In the genomic region with DNA sequence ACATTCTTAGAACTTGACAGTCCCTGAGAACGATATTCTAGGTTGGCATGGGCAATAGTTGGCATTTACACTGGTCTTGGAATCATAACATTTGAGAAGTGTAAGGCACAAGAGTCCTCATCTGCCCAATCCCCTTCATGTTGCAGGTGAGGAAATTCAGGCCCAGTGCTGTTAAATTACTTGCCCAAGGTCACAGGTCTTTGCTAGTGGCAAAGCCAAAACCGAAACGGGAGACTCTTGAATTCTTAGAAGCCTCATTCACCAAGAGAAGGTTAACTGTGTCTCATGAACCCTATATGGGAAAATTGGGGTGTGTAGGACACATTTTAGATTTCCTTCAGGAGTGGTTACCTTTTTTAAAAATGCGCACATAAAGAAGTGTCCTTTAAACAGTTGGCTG, we compare ENCODE assay signal across 20 cellular contexts. TPM values are rescaled to one million over a fixed set of nuclear protein-coding genes. Genes with fewer than 3 reads are reported as not detected.
A peak's percentile ranks its signal among the peaks of the same experiment; 100 is the strongest.
DNase-seq lines count a peak whose midpoint lies in the region; ATAC-seq and TF ChIP-seq lines count a peak whose summit lies in the region.
"Had no signal": no experiment of that assay in that cellular context is flagged by ENCODE, and none has a peak within 500 bp of the region (broad histone marks: within the 10 kb centered on the region; RNA-seq: fewer than 3 reads in every experiment).

No MANE protein-coding gene starts in this region.

- H3K9me3 ChIP-seq in psoas muscle: no peaks in the 10 kb centered on the region
- no peaks in the 10 kb centered on the region for H3K9me3 ChIP-seq in gastroesophageal sphincter
- H3K9me3 ChIP-seq: esophagus muscularis mucosa had no signal

- H2AFZ ChIP-seq in KMS-11 (ENCODE audit: low read depth): no peak overlapping the region
- H2AFZ ChIP-seq: GM23338 had no signal

- H3K4me3 ChIP-seq in KMS-11 (IDR thresholded peaks at IDR 0.05; ENCODE audit: insufficient read depth, low read depth, low read length) (no peak overlapping the region), psoas muscle (no peak overlapping the region), gastroesophageal sphincter (no peak overlapping the region)
- H3K4me3 ChIP-seq: esophagus muscularis mucosa, GM23338 had no signal

- intact Hi-C loops in activated T-helper 2 cell treated with anti-CD3 and anti-CD28 coated beads, Interferon-gamma antibody, Interleukin-2, Interleukin-4, amounts not matched to agents 10 μg/mL and 5 μg/mL and 100 μg/mL, durations not matched to agents 14 hours and 24 hours and 36 hours (cut with micrococcal nuclease): no loop called here
- intact Hi-C loops in psoas muscle (cut with DNase I): no loop called here

- H3K27me3 ChIP-seq in KMS-11 (ENCODE audit: insufficient read depth, low read depth) (no peaks in the 10 kb centered on the region), psoas muscle (ENCODE audit: insufficient read depth in 3 of 3, low read length in 2 of 3) (no peaks in the 10 kb centered on the region), gastroesophageal sphincter (no peaks in the 10 kb centered on the region)
- H3K27me3 ChIP-seq: esophagus muscularis mucosa had no signal

- peak overlapping the region; percentile 3; the same call in 1 of the 2 replicates for H3K9ac ChIP-seq in KMS-11

- H3K4me1 ChIP-seq in KMS-11 (ENCODE audit: low read depth, poor library complexity, severe bottlenecking) (peaks cover 90% of the 10 kb centered on the region), psoas muscle (peaks cover 25% of the 10 kb centered on the region), gastroesophageal sphincter (peaks cover 0 to 11% (median 3%) of the 10 kb centered on the region in 3 donors)

- TF ChIP-seq POLR2A in gastroesophageal sphincter (IDR thresholded peaks at IDR 0.05): no peak

- peak overlapping the region; percentile 79 for H3K4me3 Mint-ChIP-seq in T-helper 2 cell treated with Interferon-gamma antibody and Interleukin-4, amounts not matched to agents 5 μg/mL and 100 μg/mL, for 36 hours
- H3K4me3 Mint-ChIP-seq in activated T-helper 2 cell treated with anti-CD3 and anti-CD28 coated beads, Interferon-gamma antibody, Interleukin-2, Interleukin-4, amounts not matched to agents 10 μg/mL and 5 μg/mL and 100 μg/mL, durations not matched to agents 14 hours and 24 hours and 36 hours (ENCODE audit: low read depth): peak overlapping the region; percentile 15
- H3K4me3 Mint-ChIP-seq: brain, GM23338, type B pancreatic cell had no signal

- peaks cover 72% of the 10 kb centered on the region for H3K4me1 Mint-ChIP-seq in T-helper 2 cell treated with Interferon-gamma antibody and Interleukin-4, amounts not matched to agents 5 μg/mL and 100 μg/mL, for 36 hours (ENCODE audit: low read depth)
- peaks cover 66% of the 10 kb centered on the region for H3K4me1 Mint-ChIP-seq in activated T-helper 2 cell treated with anti-CD3 and anti-CD28 coated beads, Interferon-gamma antibody, Interleukin-2, Interleukin-4, amounts not matched to agents 10 μg/mL and 5 μg/mL and 100 μg/mL, durations not matched to agents 14 hours and 24 hours and 36 hours (ENCODE audit: low read depth)

- TF ChIP-seq CTCF in KMS-11 (conservative IDR thresholded peaks at IDR 0.05; ENCODE audit: low read depth, low read length) (no peak), psoas muscle (IDR thresholded peaks at IDR 0.05) (no peak), gastroesophageal sphincter (IDR thresholded peaks at IDR 0.05) (no peak)

- H3K36me3 ChIP-seq in KMS-11 (ENCODE audit: insufficient read depth) (no peaks in the 10 kb centered on the region), psoas muscle (ENCODE audit: insufficient read depth in 1 of 2, low read depth in 1 of 2) (peaks cover 0 to 8% of the 10 kb centered on the region in 2 donors), gastroesophageal sphincter (no peaks in the 10 kb centered on the region)
- H3K36me3 ChIP-seq: esophagus muscularis mucosa had no signal

- no peaks in the 10 kb centered on the region for H3K9me3 Mint-ChIP-seq in T-helper 2 cell treated with Interferon-gamma antibody and Interleukin-4, amounts not matched to agents 5 μg/mL and 100 μg/mL, for 36 hours
- H3K9me3 Mint-ChIP-seq in activated T-helper 2 cell treated with anti-CD3 and anti-CD28 coated beads, Interferon-gamma antibody, Interleukin-2, Interleukin-4, amounts not matched to agents 10 μg/mL and 5 μg/mL and 100 μg/mL, durations not matched to agents 14 hours and 24 hours and 36 hours: no peaks in the 10 kb centered on the region
- H3K9me3 Mint-ChIP-seq: brain, GM23338, type B pancreatic cell had no signal

- peaks cover 50% of the 10 kb centered on the region for H3K36me3 Mint-ChIP-seq in T-helper 2 cell treated with Interferon-gamma antibody and Interleukin-4, amounts not matched to agents 5 μg/mL and 100 μg/mL, for 36 hours (ENCODE audit: low read depth)
- peaks cover 69% of the 10 kb centered on the region for H3K36me3 Mint-ChIP-seq in activated T-helper 2 cell treated with anti-CD3 and anti-CD28 coated beads, Interferon-gamma antibody, Interleukin-2, Interleukin-4, amounts not matched to agents 10 μg/mL and 5 μg/mL and 100 μg/mL, durations not matched to agents 14 hours and 24 hours and 36 hours (ENCODE audit: low read depth)

- WGBS in psoas muscle, 3 donors: 56 to 79% (median 60%) methylated on average over 4 of the region's 4 CpGs
- WGBS in gastroesophageal sphincter (ENCODE audit: low coverage in 1 of 2), 2 donors: 89 to 94% methylated on average over 2 to 4 of the region's 4 CpGs

- peak overlapping the region; percentile 50 for H3K27ac ChIP-seq in KMS-11
- peak overlapping the region; percentile 62 for H3K27ac ChIP-seq in psoas muscle
- no peak overlapping the region for H3K27ac ChIP-seq in gastroesophageal sphincter
- H3K27ac ChIP-seq: 22Rv1, C4-2B, esophagus muscularis mucosa had no signal

- no peak for TF ChIP-seq EP300 in gastroesophageal sphincter (IDR thresholded peaks at IDR 0.05)

- ATAC-seq in psoas muscle: no peak
- no peak for ATAC-seq in GM18502 (IDR thresholded peaks at IDR 0.05; ENCODE audit: poor library complexity, unreplicated experiment)
- ATAC-seq in gastroesophageal sphincter: no peak
- ATAC-seq: GM23338 had no signal

- peaks cover 37% of the 10 kb centered on the region for H4K20me1 ChIP-seq in KMS-11 (ENCODE audit: insufficient read depth)

- peak overlapping the region; percentile 29 for H3K27ac Mint-ChIP-seq in T-helper 2 cell treated with Interferon-gamma antibody and Interleukin-4, amounts not matched to agents 5 μg/mL and 100 μg/mL, for 36 hours
- peak overlapping the region; percentile 92 for H3K27ac Mint-ChIP-seq in activated T-helper 2 cell treated with anti-CD3 and anti-CD28 coated beads, Interferon-gamma antibody, Interleukin-2, Interleukin-4, amounts not matched to agents 10 μg/mL and 5 μg/mL and 100 μg/mL, durations not matched to agents 14 hours and 24 hours and 36 hours
- H3K27ac Mint-ChIP-seq: brain, GM23338, type B pancreatic cell had no signal

- no peak for DNase-seq in T-helper 2 cell treated with Interferon-gamma antibody and Interleukin-4, amounts not matched to agents 5 μg/mL and 100 μg/mL, for 36 hours (ENCODE audit: low spot score)
- no peak for DNase-seq in T-helper 2 cell
- DNase-seq in activated T-helper 2 cell treated with anti-CD3 and anti-CD28 coated beads, Interferon-gamma antibody, Interleukin-2, Interleukin-4, amounts not matched to agents 10 μg/mL and 5 μg/mL and 100 μg/mL, durations not matched to agents 14 hours and 24 hours and 36 hours (ENCODE audit: low spot score): no peak
- no peak for DNase-seq in psoas muscle
- DNase-seq in stimulated activated CD4-positive, alpha-beta T cell treated with anti-CD3 and anti-CD28 coated beads, Interleukin-4, amount 100 ng/mL, for 4 hours: no peak
- DNase-seq: DMS79; glutamatergic neuron; NCI-H1436 treated with DMSO at 0.1 percent for 48 hours; NCI-H2227 treated with DMSO at 0.1 percent for 48 hours; stimulated activated CD4-positive, alpha-beta T cell treated with anti-CD3 and anti-CD28 coated beads, Interleukin-4, amount 100 ng/mL, for 1 hour; stimulated activated CD8-positive, alpha-beta memory T cell treated with anti-CD3 and anti-CD28 coated beads, Interleukin-4, amount 100 ng/mL, for 48 hours had no signal

- H3K27me3 Mint-ChIP-seq in T-helper 2 cell treated with Interferon-gamma antibody and Interleukin-4, amounts not matched to agents 5 μg/mL and 100 μg/mL, for 36 hours (ENCODE audit: low read depth): no peaks in the 10 kb centered on the region
- H3K27me3 Mint-ChIP-seq in activated T-helper 2 cell treated with anti-CD3 and anti-CD28 coated beads, Interferon-gamma antibody, Interleukin-2, Interleukin-4, amounts not matched to agents 10 μg/mL and 5 μg/mL and 100 μg/mL, durations not matched to agents 14 hours and 24 hours and 36 hours (ENCODE audit: low read depth): no peaks in the 10 kb centered on the region
- H3K27me3 Mint-ChIP-seq: brain, type B pancreatic cell had no signal

- peak overlapping the region; percentile 63 for H3K4me2 ChIP-seq in KMS-11
- H3K4me2 ChIP-seq: GM23338 had no signal

- H3K79me2 ChIP-seq in KMS-11 (ENCODE audit: insufficient read depth, low read depth): peaks cover 98% of the 10 kb centered on the region

RNA-seq across cellular contexts. Expression of gene E2F3, which starts 7.2 kb away (rescaled TPM):
- 27.9 TPM in 2 replicates for total RNA-seq in activated T-helper 2 cell treated with anti-CD3 and anti-CD28 coated beads, Interferon-gamma antibody, Interleukin-2, Interleukin-4, amounts not matched to agents 10 μg/mL and 5 μg/mL and 100 μg/mL, durations not matched to agents 14 hours and 24 hours and 36 hours
- total RNA-seq in psoas muscle: 10 to 100 TPM in 3 of 4 donors, 1 to 10 TPM in 1; 8.8 to 16.8 (median 15.9) TPM
- 10 to 100 TPM in 1 of 3 donors, 1 to 10 TPM in 2; 4.8 to 15.3 (median 6.9) TPM for polyA plus RNA-seq in psoas muscle
- total RNA-seq in gastroesophageal sphincter: 1 to 10 TPM; 3.4 to 6.5 (median 5.2) TPM

Comparison
In these comparisons a context has a peak if more than half of its experiments do, and no peak if none do; other contexts are left out.
1. H3K27ac ChIP-seq: peak in KMS-11 (single experiment) and psoas muscle (single experiment); none in gastroesophageal sphincter (0 of 4).